ENCODE assay signal across 1 cellular context in genomic region chr7:150376560-150376959, GRCh38.
TF ChIP-seq lines count a peak whose summit lies in the region.

No MANE protein-coding gene starts in this region.

TF ChIP-seq in IMR-90, 13 proteins besides CTCF, POLR2A, EP300 and RAD21:
- TF ChIP-seq MAZ (IDR thresholded peaks at IDR 0.05; ENCODE audit: borderline replicate concordance, low read depth, low read length) (no peak), NFE2L2 (IDR thresholded peaks at IDR 0.05; ENCODE audit: low read depth, low read length) (no peak), CHD1 (IDR thresholded peaks at IDR 0.05; ENCODE audit: low read depth, low read length) (no peak), MAFK (IDR thresholded peaks at IDR 0.05; ENCODE audit: low read depth, low read length) (no peak), FOS (IDR thresholded peaks at IDR 0.05; ENCODE audit: low read depth, low read length) (no peak), USF2 (IDR thresholded peaks at IDR 0.05; ENCODE audit: low read depth, low read length) (no peak), SMC3 (IDR thresholded peaks at IDR 0.05; ENCODE audit: low read depth, low read length) (no peak), BHLHE40 (IDR thresholded peaks at IDR 0.05; ENCODE audit: low read depth, low read length) (no peak), MXI1 (IDR thresholded peaks at IDR 0.05; ENCODE audit: borderline replicate concordance, low read depth, low read length) (no peak), CEBPB (IDR thresholded peaks at IDR 0.05; ENCODE audit: low read depth, low read length) (no peak), RCOR1 (IDR thresholded peaks at IDR 0.05; ENCODE audit: insufficient replicate concordance, low read length) (no peak), RFX5 (IDR thresholded peaks at IDR 0.05; ENCODE audit: low read depth, low read length) (no peak)
- TF ChIP-seq, protein P1, sequence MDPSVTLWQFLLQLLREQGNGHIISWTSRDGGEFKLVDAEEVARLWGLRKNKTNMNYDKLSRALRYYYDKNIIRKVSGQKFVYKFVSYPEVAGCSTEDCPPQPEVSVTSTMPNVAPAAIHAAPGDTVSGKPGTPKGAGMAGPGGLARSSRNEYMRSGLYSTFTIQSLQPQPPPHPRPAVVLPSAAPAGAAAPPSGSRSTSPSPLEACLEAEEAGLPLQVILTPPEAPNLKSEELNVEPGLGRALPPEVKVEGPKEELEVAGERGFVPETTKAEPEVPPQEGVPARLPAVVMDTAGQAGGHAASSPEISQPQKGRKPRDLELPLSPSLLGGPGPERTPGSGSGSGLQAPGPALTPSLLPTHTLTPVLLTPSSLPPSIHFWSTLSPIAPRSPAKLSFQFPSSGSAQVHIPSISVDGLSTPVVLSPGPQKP (IDR thresholded peaks at IDR 0.05; ENCODE audit: borderline replicate concordance, low read depth, low read length): no peak
